ENCODE assay signal across 9 cellular contexts in genomic region chr12:95102916-95103671, GRCh38. TPM values are rescaled to one million over a fixed set of nuclear protein-coding genes. Genes with fewer than 3 reads are reported as not detected.
DNase-seq lines count a peak whose midpoint lies in the region; ATAC-seq and TF ChIP-seq lines count a peak whose summit lies in the region.
"Had no signal": no experiment of that assay in that cellular context is flagged by ENCODE, and none has a peak within 500 bp of the region (broad histone marks: within the 10 kb centered on the region; RNA-seq: fewer than 3 reads in every experiment).

No MANE protein-coding gene starts in this region.

- H3K27ac ChIP-seq in C4-2B: peak overlapping the region; percentile 49
- no peak overlapping the region for H3K27ac ChIP-seq in naive thymus-derived CD4-positive, alpha-beta T cell (ENCODE audit: low read depth, low read length)

- no peaks in the 10 kb centered on the region for H3K4me1 ChIP-seq in naive thymus-derived CD4-positive, alpha-beta T cell (ENCODE audit: control insufficient read depth in 2 of 2, insufficient read depth in 2 of 2, low read length in 2 of 2)
- H3K4me1 ChIP-seq in Caco-2: peaks cover 23% of the 10 kb centered on the region

- TF ChIP-seq CTCF in C4-2B (conservative IDR thresholded peaks at IDR 0.05) (no peak), Caco-2 (IDR thresholded peaks at IDR 0.05; ENCODE audit: insufficient read depth in 1 of 2, low read depth in 1 of 2, low read length in 1 of 2, severe bottlenecking in 1 of 2, unreplicated experiment in 1 of 2) (no peak)

- H3K4me1 Mint-ChIP-seq in activated T-helper 2 cell treated with anti-CD3 and anti-CD28 coated beads, Interferon-gamma antibody, Interleukin-2, Interleukin-4, amounts not matched to agents 10 μg/mL and 5 μg/mL and 100 μg/mL, durations not matched to agents 14 hours and 24 hours and 36 hours (ENCODE audit: low read depth): peaks cover 8% of the 10 kb centered on the region
- peaks cover 0 to 13% (median 0%) of the 10 kb centered on the region in 7 donors for H3K4me1 Mint-ChIP-seq in naive thymus-derived CD4-positive, alpha-beta T cell
- peaks cover 23% of the 10 kb centered on the region for H3K4me1 Mint-ChIP-seq in Caco-2 (ENCODE audit: low read depth, unreplicated experiment)

- no peaks in the 10 kb centered on the region for H3K36me3 ChIP-seq in naive thymus-derived CD4-positive, alpha-beta T cell (ENCODE audit: control insufficient read depth in 2 of 3, insufficient read depth in 3 of 3, low read length in 3 of 3)
- H3K36me3 ChIP-seq in Caco-2 (ENCODE audit: control insufficient read depth, insufficient read depth, low read length): peaks cover 2% of the 10 kb centered on the region

- no peaks in the 10 kb centered on the region for H3K36me3 Mint-ChIP-seq in activated T-helper 2 cell treated with anti-CD3 and anti-CD28 coated beads, Interferon-gamma antibody, Interleukin-2, Interleukin-4, amounts not matched to agents 10 μg/mL and 5 μg/mL and 100 μg/mL, durations not matched to agents 14 hours and 24 hours and 36 hours (ENCODE audit: low read depth)
- peaks cover 0 to 12% (median 0%) of the 10 kb centered on the region in 5 donors for H3K36me3 Mint-ChIP-seq in naive thymus-derived CD4-positive, alpha-beta T cell
- H3K36me3 Mint-ChIP-seq in Caco-2 (ENCODE audit: insufficient read depth, unreplicated experiment): peaks cover 50% of the 10 kb centered on the region
- H3K36me3 Mint-ChIP-seq: IgD-negative memory B cell had no signal

- H3K4me3 Mint-ChIP-seq in activated T-helper 2 cell treated with anti-CD3 and anti-CD28 coated beads, Interferon-gamma antibody, Interleukin-2, Interleukin-4, amounts not matched to agents 10 μg/mL and 5 μg/mL and 100 μg/mL, durations not matched to agents 14 hours and 24 hours and 36 hours (ENCODE audit: low read depth): no peak overlapping the region
- H3K4me3 Mint-ChIP-seq in naive thymus-derived CD4-positive, alpha-beta T cell: peak overlapping the region in 1 of 10 donors; percentile 46
- no peak overlapping the region for H3K4me3 Mint-ChIP-seq in Caco-2 (ENCODE audit: unreplicated experiment)

- intact Hi-C loops in activated T-helper 2 cell treated with anti-CD3 and anti-CD28 coated beads, Interferon-gamma antibody, Interleukin-2, Interleukin-4, amounts not matched to agents 10 μg/mL and 5 μg/mL and 100 μg/mL, durations not matched to agents 14 hours and 24 hours and 36 hours (cut with micrococcal nuclease): loop anchor here (1.0 kb wide), 1 partner anchor 30 kb away; the partner anchor contains the start of gene NR2C1
- intact Hi-C loops in naive thymus-derived CD4-positive, alpha-beta T cell (cut with micrococcal nuclease): loop anchor here in 1 of 2 donors (1.0 to 2.0 kb wide), 2 partner anchors 30 to 114 kb away; partner anchors contain the start of genes FGD6, NR2C1 and VEZT
- intact Hi-C loops in Caco-2 (cut with micrococcal nuclease; ENCODE audit: unreplicated experiment): no loop called here

- H3K27ac Mint-ChIP-seq in activated T-helper 2 cell treated with anti-CD3 and anti-CD28 coated beads, Interferon-gamma antibody, Interleukin-2, Interleukin-4, amounts not matched to agents 10 μg/mL and 5 μg/mL and 100 μg/mL, durations not matched to agents 14 hours and 24 hours and 36 hours: peak overlapping the region; percentile 48
- peak overlapping the region in 3 of 9 donors; percentile 26 to 70 (median 32) for H3K27ac Mint-ChIP-seq in naive thymus-derived CD4-positive, alpha-beta T cell
- H3K27ac Mint-ChIP-seq in Caco-2 (ENCODE audit: unreplicated experiment): no peak overlapping the region
- H3K27ac Mint-ChIP-seq: IgD-negative memory B cell had no signal

- CTCF ChIA-PET in naive thymus-derived CD4-positive, alpha-beta T cell (lab: Charles Lee): no interaction called here
- CTCF ChIA-PET in Caco-2 (lab: Charles Lee): no interaction called here

- peaks cover 2% of the 10 kb centered on the region for H3K27me3 Mint-ChIP-seq in activated T-helper 2 cell treated with anti-CD3 and anti-CD28 coated beads, Interferon-gamma antibody, Interleukin-2, Interleukin-4, amounts not matched to agents 10 μg/mL and 5 μg/mL and 100 μg/mL, durations not matched to agents 14 hours and 24 hours and 36 hours (ENCODE audit: low read depth)
- peaks cover 0 to 3% (median 0%) of the 10 kb centered on the region in 5 donors for H3K27me3 Mint-ChIP-seq in naive thymus-derived CD4-positive, alpha-beta T cell
- no peaks in the 10 kb centered on the region for H3K27me3 Mint-ChIP-seq in Caco-2 (ENCODE audit: insufficient read depth, unreplicated experiment)
- H3K27me3 Mint-ChIP-seq: IgD-negative memory B cell had no signal

- H3K9me3 Mint-ChIP-seq in activated T-helper 2 cell treated with anti-CD3 and anti-CD28 coated beads, Interferon-gamma antibody, Interleukin-2, Interleukin-4, amounts not matched to agents 10 μg/mL and 5 μg/mL and 100 μg/mL, durations not matched to agents 14 hours and 24 hours and 36 hours: no peaks in the 10 kb centered on the region
- H3K9me3 Mint-ChIP-seq in naive thymus-derived CD4-positive, alpha-beta T cell: no peaks in the 10 kb centered on the region
- no peaks in the 10 kb centered on the region for H3K9me3 Mint-ChIP-seq in Caco-2 (ENCODE audit: unreplicated experiment)
- H3K9me3 Mint-ChIP-seq: IgD-negative memory B cell had no signal

- DNase-seq in NCI-H2196 (lab: John Stamatoyannopoulos, UW; ENCODE audit: unreplicated experiment) (peak; percentile 83), ecto neural progenitor cell (ENCODE audit: low spot score) (no peak), Caco-2 (no peak)
- peak; percentile 29 for DNase-seq in activated T-helper 2 cell treated with anti-CD3 and anti-CD28 coated beads, Interferon-gamma antibody, Interleukin-2, Interleukin-4, amounts not matched to agents 10 μg/mL and 5 μg/mL and 100 μg/mL, durations not matched to agents 14 hours and 24 hours and 36 hours (ENCODE audit: low spot score)
- DNase-seq in naive thymus-derived CD4-positive, alpha-beta T cell: peak in 1 of 9 donors; percentile 38

- H3K4me3 ChIP-seq in naive thymus-derived CD4-positive, alpha-beta T cell (ENCODE audit: low read length): no peak overlapping the region
- H3K4me3 ChIP-seq in Caco-2 (ENCODE audit: low read depth, low read length): no peak overlapping the region

- H3K27me3 ChIP-seq in naive thymus-derived CD4-positive, alpha-beta T cell (ENCODE audit: control insufficient read depth in 2 of 2, insufficient read depth in 2 of 2, low read length in 2 of 2): no peaks in the 10 kb centered on the region
- no peaks in the 10 kb centered on the region for H3K27me3 ChIP-seq in Caco-2 (replicated peaks; ENCODE audit: control insufficient read depth, insufficient read depth, low read length)

- BruUV-seq in Caco-2 (replicated peaks; lab: Mats Ljungman, UMichigan): no TSS peak

- no peaks in the 10 kb centered on the region for H3K9me3 ChIP-seq in naive thymus-derived CD4-positive, alpha-beta T cell (ENCODE audit: control insufficient read depth in 2 of 3, low read length in 3 of 3)
- H3K9me3 ChIP-seq in Caco-2: no peaks in the 10 kb centered on the region

- peak; percentile 97 for ATAC-seq in GM18909 (IDR thresholded peaks at IDR 0.05; ENCODE audit: poor library complexity, unreplicated experiment)
- ATAC-seq in HG03095 (IDR thresholded peaks at IDR 0.05; ENCODE audit: unreplicated experiment): peak; percentile 96
- peak; percentile 64 for ATAC-seq in naive thymus-derived CD4-positive, alpha-beta T cell

- POLR2A ChIA-PET in naive thymus-derived CD4-positive, alpha-beta T cell (lab: Charles Lee): no interaction called here
- POLR2A ChIA-PET in Caco-2 (lab: Charles Lee): no interaction called here

RNA-seq across cellular contexts. Expression of gene NR2C1, which starts 29.7 kb away (rescaled TPM):
- 28.5 and 30.0 TPM in 2 replicates for total RNA-seq in activated T-helper 2 cell treated with anti-CD3 and anti-CD28 coated beads, Interferon-gamma antibody, Interleukin-2, Interleukin-4, amounts not matched to agents 10 μg/mL and 5 μg/mL and 100 μg/mL, durations not matched to agents 14 hours and 24 hours and 36 hours
- total RNA-seq in naive thymus-derived CD4-positive, alpha-beta T cell: 10 to 100 TPM; 30.5 to 66.8 (median 58.7) TPM
- 10 to 100 TPM; 12.5 to 15.9 TPM for polyA plus RNA-seq in naive thymus-derived CD4-positive, alpha-beta T cell
- total RNA-seq in Caco-2 (2022): 49.7 and 51.1 TPM in 2 replicates

Comparison
In these comparisons a context has a peak if more than half of its experiments do, and no peak if none do; other contexts are left out.
1. DNase-seq: peak in NCI-H2196 (single experiment) and activated T-helper 2 cell treated with anti-CD3 and anti-CD28 coated beads, Interferon-gamma antibody, Interleukin-2, Interleukin-4, amounts not matched to agents 10 μg/mL and 5 μg/mL and 100 μg/mL, durations not matched to agents 14 hours and 24 hours and 36 hours (single experiment); none in ecto neural progenitor cell (single experiment) and Caco-2 (0 of 2).
2. Peak in every context shown above with its lines, with median percentiles within 50 percentile points of each other: ATAC-seq.